In genomic region chr13:72530471-72530870, GRCh38 we compare ENCODE assay signal across 26 cellular contexts.
DNase-seq lines count a peak whose midpoint lies in the region; ATAC-seq, FAIRE-seq and TF ChIP-seq lines count a peak whose summit lies in the region.
"Had no signal": no experiment of that assay in that cellular context is flagged by ENCODE, and none has a peak within 500 bp of the region (broad histone marks: within the 10 kb centered on the region; RNA-seq: fewer than 3 reads in every experiment).

No MANE protein-coding gene starts in this region.

- H3K9me3 Mint-ChIP-seq in astrocyte (ENCODE audit: unreplicated experiment): no peaks in the 10 kb centered on the region
- H3K9me3 Mint-ChIP-seq in activated T-helper 17 cell treated with anti-CD3 and anti-CD28 coated beads, Interleukin-2, amount 50 U/mL, for 72 hours: no peaks in the 10 kb centered on the region
- H3K9me3 Mint-ChIP-seq: activated CD4-positive, alpha-beta T cell treated with anti-CD3 and anti-CD28 coated beads, Interleukin-2, amount 10 ng/mL, durations not matched to agents 7 days and 5 days; activated naive CD8-positive, alpha-beta T cell treated with anti-CD3 and anti-CD28 coated beads, Interleukin-2, amount 10 ng/mL, durations not matched to agents 7 days and 5 days had no signal

- peaks cover 18% of the 10 kb centered on the region for H3K4me1 Mint-ChIP-seq in astrocyte (ENCODE audit: low read depth, unreplicated experiment)
- H3K4me1 Mint-ChIP-seq in activated T-helper 17 cell treated with anti-CD3 and anti-CD28 coated beads, Interleukin-2, amount 50 U/mL, for 72 hours: no peaks in the 10 kb centered on the region
- H3K4me1 Mint-ChIP-seq: activated CD4-positive, alpha-beta T cell treated with anti-CD3 and anti-CD28 coated beads, Interleukin-2, amount 10 ng/mL, durations not matched to agents 7 days and 5 days; activated naive CD8-positive, alpha-beta T cell treated with anti-CD3 and anti-CD28 coated beads, Interleukin-2, amount 10 ng/mL, durations not matched to agents 7 days and 5 days; CD8-positive, alpha-beta memory T cell had no signal

- no peaks in the 10 kb centered on the region for H4K20me1 ChIP-seq in astrocyte (ENCODE audit: insufficient read depth, low read length)

- H3K27me3 Mint-ChIP-seq in astrocyte (ENCODE audit: low read depth, unreplicated experiment): no peaks in the 10 kb centered on the region
- H3K27me3 Mint-ChIP-seq in activated T-helper 17 cell treated with anti-CD3 and anti-CD28 coated beads, Interleukin-2, amount 50 U/mL, for 72 hours: no peaks in the 10 kb centered on the region
- H3K27me3 Mint-ChIP-seq: activated CD4-positive, alpha-beta T cell treated with anti-CD3 and anti-CD28 coated beads, Interleukin-2, amount 10 ng/mL, durations not matched to agents 7 days and 5 days; activated naive CD8-positive, alpha-beta T cell treated with anti-CD3 and anti-CD28 coated beads, Interleukin-2, amount 10 ng/mL, durations not matched to agents 7 days and 5 days had no signal

- H3K36me3 Mint-ChIP-seq in astrocyte (ENCODE audit: low read depth, unreplicated experiment): no peaks in the 10 kb centered on the region
- H3K36me3 Mint-ChIP-seq in activated T-helper 17 cell treated with anti-CD3 and anti-CD28 coated beads, Interleukin-2, amount 50 U/mL, for 72 hours (ENCODE audit: low read depth): no peaks in the 10 kb centered on the region
- H3K36me3 Mint-ChIP-seq: activated naive CD8-positive, alpha-beta T cell treated with anti-CD3 and anti-CD28 coated beads, Interleukin-2, amount 10 ng/mL, durations not matched to agents 7 days and 5 days; CD8-positive, alpha-beta memory T cell had no signal

- H3K9ac ChIP-seq in astrocyte (ENCODE audit: low read length): no peak overlapping the region

- peak overlapping the region; percentile 22 for H3K27ac ChIP-seq in astrocyte (ENCODE audit: low read depth, low read length)
- H3K27ac ChIP-seq: cardiac muscle cell, heart right ventricle, SJSA1 had no signal

- peaks cover 13% of the 10 kb centered on the region for H3K4me1 ChIP-seq in astrocyte (ENCODE audit: insufficient read depth, low read length)
- H3K4me1 ChIP-seq: heart right ventricle, SJSA1 had no signal

- no peaks in the 10 kb centered on the region for H3K27me3 ChIP-seq in astrocyte (ENCODE audit: insufficient read depth, low read length)
- H3K27me3 ChIP-seq: cardiac muscle cell, heart right ventricle, SJSA1 had no signal

- no peak for TF ChIP-seq CTCF in astrocyte (IDR thresholded peaks at IDR 0.05; ENCODE audit: insufficient read depth, low read depth, low read length)

- H3K9me3 ChIP-seq in astrocyte (ENCODE audit: insufficient read depth, low read depth, low read length): no peaks in the 10 kb centered on the region
- H3K9me3 ChIP-seq: heart right ventricle, SJSA1 had no signal

- peak overlapping the region; percentile 30 for H3K4me3 Mint-ChIP-seq in astrocyte (ENCODE audit: unreplicated experiment)
- no peak overlapping the region for H3K4me3 Mint-ChIP-seq in activated T-helper 17 cell treated with anti-CD3 and anti-CD28 coated beads, Interleukin-2, amount 50 U/mL, for 72 hours
- H3K4me3 Mint-ChIP-seq: activated CD4-positive, alpha-beta T cell treated with anti-CD3 and anti-CD28 coated beads, Interleukin-2, amount 10 ng/mL, durations not matched to agents 7 days and 5 days; activated naive CD8-positive, alpha-beta T cell treated with anti-CD3 and anti-CD28 coated beads, Interleukin-2, amount 10 ng/mL, durations not matched to agents 7 days and 5 days; CD8-positive, alpha-beta memory T cell; neural crest cell had no signal

- H3K27ac Mint-ChIP-seq in astrocyte (ENCODE audit: unreplicated experiment): peak overlapping the region; percentile 29
- no peak overlapping the region for H3K27ac Mint-ChIP-seq in activated T-helper 17 cell treated with anti-CD3 and anti-CD28 coated beads, Interleukin-2, amount 50 U/mL, for 72 hours
- H3K27ac Mint-ChIP-seq: activated CD4-positive, alpha-beta T cell treated with anti-CD3 and anti-CD28 coated beads, Interleukin-2, amount 10 ng/mL, durations not matched to agents 7 days and 5 days; activated naive CD8-positive, alpha-beta T cell treated with anti-CD3 and anti-CD28 coated beads, Interleukin-2, amount 10 ng/mL, durations not matched to agents 7 days and 5 days; CD8-positive, alpha-beta memory T cell had no signal

- no peak for FAIRE-seq in astrocyte (lab: Jason Lieb, UNC)
- FAIRE-seq: endothelial cell of umbilical vein, GM12892, small intestine had no signal

- DNase-seq in HS-27A (ENCODE audit: low read depth) (peak; percentile 17), astrocyte (ENCODE audit: low read depth) (peak; percentile 60), kidney glomerular epithelial cell (lab: John Stamatoyannopoulos, UW) (peak; percentile 50), smooth muscle cell of the brain vasculature (ENCODE audit: low read depth, low spot score) (peak; percentile 41), NCI-H2107 (lab: John Stamatoyannopoulos, UW) (no peak), NCI-H1048 (lab: John Stamatoyannopoulos, UW) (no peak)
- DNase-seq: activated CD4-positive, alpha-beta T cell treated with anti-CD3 and anti-CD28 coated beads, Interleukin-2, amount 10 ng/mL, durations not matched to agents 7 days and 5 days; activated naive CD8-positive, alpha-beta T cell treated with anti-CD3 and anti-CD28 coated beads, Interleukin-2, amount 10 ng/mL, durations not matched to agents 7 days and 5 days; CD8-positive, alpha-beta memory T cell; heart right ventricle; Kasumi-1; left ventricle myocardium superior; NCI-H1092 treated with DMSO at 0.1 percent for 48 hours; NCI-H2029 treated with DMSO at 0.1 percent for 48 hours; NCI-H446 treated with DMSO at 0.1 percent for 48 hours; small intestine; stimulated activated CD4-positive, alpha-beta T cell treated with anti-CD3 and anti-CD28 coated beads, Interleukin-2, amount 100 ng/mL, for 48 hours; stimulated activated naive CD4-positive, alpha-beta T cell; T-helper 2 cell had no signal

- peak overlapping the region; percentile 71 for H3K4me2 ChIP-seq in astrocyte (ENCODE audit: low read length)

- no peak for ATAC-seq in activated T-helper 17 cell treated with anti-CD3 and anti-CD28 coated beads, Interleukin-2, amount 50 U/mL, for 72 hours (replicated peaks)
- ATAC-seq in HG03378 (IDR thresholded peaks at IDR 0.05; ENCODE audit: unreplicated experiment): no peak
- ATAC-seq: heart right ventricle, left ventricle myocardium superior had no signal

- no peaks in the 10 kb centered on the region for H3K36me3 ChIP-seq in astrocyte (ENCODE audit: insufficient read depth, low read length)
- H3K36me3 ChIP-seq: cardiac muscle cell, heart right ventricle, SJSA1 had no signal

- no peaks in the 10 kb centered on the region for H3K79me2 ChIP-seq in astrocyte (ENCODE audit: insufficient read depth, low read length)

- H3K4me3 ChIP-seq in astrocyte (ENCODE audit: insufficient read depth, low read depth, low read length): no peak overlapping the region
- H3K4me3 ChIP-seq: cardiac muscle cell, heart right ventricle, SJSA1 had no signal

- peak overlapping the region; percentile 54 for H2AFZ ChIP-seq in astrocyte (ENCODE audit: low read depth, low read length)

Comparison
In these comparisons a context has a peak if more than half of its experiments do, and no peak if none do; other contexts are left out.
1. DNase-seq: peak in HS-27A (single experiment), astrocyte (single experiment), kidney glomerular epithelial cell (single experiment) and smooth muscle cell of the brain vasculature (single experiment); none in NCI-H2107 (single experiment) and NCI-H1048 (single experiment).